In genomic region chr7:135328053-135328452, GRCh38 we compare ENCODE assay signal across 22 cellular contexts.
"Had no signal": no experiment of that assay in that cellular context is flagged by ENCODE, and none has a peak within 500 bp of the region (broad histone marks: within the 10 kb centered on the region; RNA-seq: fewer than 3 reads in every experiment).

No MANE protein-coding gene starts in this region.

- H3K27ac ChIP-seq: epithelial cell of prostate, foreskin keratinocyte, gastroesophageal sphincter, heart left ventricle, lower lobe of right lung, ovary, psoas muscle, skin epidermis, spleen, thoracic aorta, tibial nerve, upper lobe of left lung had no signal

- H3K9me3 ChIP-seq: gastroesophageal sphincter, heart left ventricle, lower lobe of right lung, ovary, psoas muscle, thoracic aorta, tibial nerve, upper lobe of left lung had no signal

- H3K36me3 ChIP-seq: gastroesophageal sphincter, heart left ventricle, lower lobe of right lung, ovary, spleen, thoracic aorta, tibial nerve, upper lobe of left lung had no signal

- H3K4me1 ChIP-seq: foreskin keratinocyte, gastroesophageal sphincter, heart left ventricle, lower lobe of right lung, psoas muscle, spleen, tibial nerve, upper lobe of left lung had no signal

- H3K27me3 ChIP-seq: foreskin keratinocyte, gastroesophageal sphincter, heart left ventricle, ovary, spleen, tibial nerve, upper lobe of left lung had no signal

- H3K4me3 ChIP-seq: gastroesophageal sphincter, heart left ventricle, lower lobe of right lung, ovary, psoas muscle, skin epidermis, spleen, thoracic aorta, tibial nerve, upper lobe of left lung had no signal

- DNase-seq: effector CD8-positive, alpha-beta T cell; endodermal cell; foreskin keratinocyte; heart left ventricle; hippocampal formation; left ventricle myocardium superior; lower lobe of right lung; natural killer cell; occipital lobe; ovary; psoas muscle; right cardiac atrium; spleen; stimulated activated CD4-positive, alpha-beta T cell treated with anti-CD3 and anti-CD28 coated beads, Interleukin-4, amount 100 ng/mL, for 4 hours; stimulated activated naive CD8-positive, alpha-beta T cell treated with anti-CD3 and anti-CD28 coated beads, Interleukin-15, Interleukin-2, amounts not matched to agents 100 U/mL and 50 U/mL, for 24 hours; substantia nigra; upper lobe of left lung had no signal
